Comparison of ENCODE assay signal across 1 cellular context in the genomic region with DNA sequence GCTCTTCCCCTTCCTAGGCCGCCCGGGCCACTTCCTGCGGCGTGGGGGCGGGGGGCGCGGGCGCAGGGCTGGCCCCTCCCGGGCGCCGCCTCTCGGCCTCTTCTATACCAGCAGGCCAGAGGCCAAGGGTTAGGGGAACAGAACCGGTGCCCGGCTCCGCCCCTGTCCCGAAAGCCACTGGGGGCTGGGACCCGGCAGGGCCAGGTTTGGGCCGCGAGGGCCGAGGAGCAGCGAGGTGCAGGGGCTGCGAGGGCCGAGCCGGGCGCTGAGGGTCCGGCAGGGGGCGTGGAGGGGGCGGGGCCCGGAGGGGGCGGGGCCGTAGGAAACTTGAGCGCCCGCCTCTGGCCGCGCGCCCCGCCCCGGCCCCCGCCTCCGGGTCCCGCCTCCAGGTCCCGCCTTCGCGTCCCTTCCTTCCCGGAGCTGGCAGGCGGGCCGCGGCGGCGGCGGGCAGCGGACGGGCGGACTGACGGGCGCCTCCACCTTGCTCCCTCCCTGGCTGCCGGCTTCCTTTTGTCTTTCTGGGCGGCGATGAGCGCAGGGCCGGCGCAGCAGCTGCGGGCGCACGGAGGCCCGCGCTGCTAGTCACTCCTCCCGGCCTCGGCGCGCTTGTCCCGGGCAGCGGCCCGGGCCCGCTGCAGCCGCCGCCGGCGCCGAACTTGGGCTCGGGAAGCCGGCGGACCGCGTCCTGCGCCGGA.
A peak's percentile ranks its signal among the peaks of the same experiment; 100 is the strongest.
TF ChIP-seq lines count a peak whose summit lies in the region.

A gene (plus strand): TSS at position 426 of the 695 bp plus-strand sequence. CDS start 116,854 bp downstream, outside the sequence.

TF ChIP-seq in HepG2, 621 proteins besides CTCF, POLR2A, EP300 and RAD21 (continued from another document and continues in another):
- TF ChIP-seq, protein P1, sequence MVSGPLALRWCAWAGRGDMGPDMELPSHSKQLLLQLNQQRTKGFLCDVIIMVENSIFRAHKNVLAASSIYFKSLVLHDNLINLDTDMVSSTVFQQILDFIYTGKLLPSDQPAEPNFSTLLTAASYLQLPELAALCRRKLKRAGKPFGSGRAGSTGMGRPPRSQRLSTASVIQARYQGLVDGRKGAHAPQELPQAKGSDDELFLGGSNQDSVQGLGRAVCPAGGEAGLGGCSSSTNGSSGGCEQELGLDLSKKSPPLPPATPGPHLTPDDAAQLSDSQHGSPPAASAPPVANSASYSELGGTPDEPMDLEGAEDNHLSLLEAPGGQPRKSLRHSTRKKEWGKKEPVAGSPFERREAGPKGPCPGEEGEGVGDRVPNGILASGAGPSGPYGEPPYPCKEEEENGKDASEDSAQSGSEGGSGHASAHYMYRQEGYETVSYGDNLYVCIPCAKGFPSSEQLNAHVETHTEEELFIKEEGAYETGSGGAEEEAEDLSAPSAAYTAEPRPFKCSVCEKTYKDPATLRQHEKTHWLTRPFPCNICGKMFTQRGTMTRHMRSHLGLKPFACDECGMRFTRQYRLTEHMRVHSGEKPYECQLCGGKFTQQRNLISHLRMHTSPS (CRISPR knock-in tag; IDR thresholded peaks at IDR 0.05; ENCODE audit: low read depth) = peak; percentile 59; the same call in 1 of the 2 replicates
- TF ChIP-seq, protein P2, sequence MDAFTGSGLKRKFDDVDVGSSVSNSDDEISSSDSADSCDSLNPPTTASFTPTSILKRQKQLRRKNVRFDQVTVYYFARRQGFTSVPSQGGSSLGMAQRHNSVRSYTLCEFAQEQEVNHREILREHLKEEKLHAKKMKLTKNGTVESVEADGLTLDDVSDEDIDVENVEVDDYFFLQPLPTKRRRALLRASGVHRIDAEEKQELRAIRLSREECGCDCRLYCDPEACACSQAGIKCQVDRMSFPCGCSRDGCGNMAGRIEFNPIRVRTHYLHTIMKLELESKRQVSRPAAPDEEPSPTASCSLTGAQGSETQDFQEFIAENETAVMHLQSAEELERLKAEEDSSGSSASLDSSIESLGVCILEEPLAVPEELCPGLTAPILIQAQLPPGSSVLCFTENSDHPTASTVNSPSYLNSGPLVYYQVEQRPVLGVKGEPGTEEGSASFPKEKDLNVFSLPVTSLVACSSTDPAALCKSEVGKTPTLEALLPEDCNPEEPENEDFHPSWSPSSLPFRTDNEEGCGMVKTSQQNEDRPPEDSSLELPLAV (CRISPR knock-in tag; conservative IDR thresholded peaks at IDR 0.05; ENCODE audit: low read depth) = no peak
- TF ChIP-seq TCF12 (IDR thresholded peaks at IDR 0.05) = no peak
- 0 out of 2 replicates have a peak, but pooled peaks have one; percentile 20 for TF ChIP-seq TCF12 (CRISPR knock-in tag; IDR thresholded peaks at IDR 0.05)
- TF ChIP-seq, protein P3, sequence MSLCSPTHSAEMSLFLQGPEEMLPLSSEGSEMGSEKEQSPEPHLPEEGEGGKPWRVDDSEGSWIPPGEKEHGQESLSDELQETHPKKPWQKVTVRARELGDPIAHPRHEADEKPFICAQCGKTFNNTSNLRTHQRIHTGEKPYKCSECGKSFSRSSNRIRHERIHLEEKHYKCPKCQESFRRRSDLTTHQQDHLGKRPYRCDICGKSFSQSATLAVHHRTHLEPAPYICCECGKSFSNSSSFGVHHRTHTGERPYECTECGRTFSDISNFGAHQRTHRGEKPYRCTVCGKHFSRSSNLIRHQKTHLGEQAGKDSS (CRISPR knock-in tag; IDR thresholded peaks at IDR 0.05; ENCODE audit: borderline replicate concordance, low read depth) = peak; percentile 72
- TF ChIP-seq, protein P4, sequence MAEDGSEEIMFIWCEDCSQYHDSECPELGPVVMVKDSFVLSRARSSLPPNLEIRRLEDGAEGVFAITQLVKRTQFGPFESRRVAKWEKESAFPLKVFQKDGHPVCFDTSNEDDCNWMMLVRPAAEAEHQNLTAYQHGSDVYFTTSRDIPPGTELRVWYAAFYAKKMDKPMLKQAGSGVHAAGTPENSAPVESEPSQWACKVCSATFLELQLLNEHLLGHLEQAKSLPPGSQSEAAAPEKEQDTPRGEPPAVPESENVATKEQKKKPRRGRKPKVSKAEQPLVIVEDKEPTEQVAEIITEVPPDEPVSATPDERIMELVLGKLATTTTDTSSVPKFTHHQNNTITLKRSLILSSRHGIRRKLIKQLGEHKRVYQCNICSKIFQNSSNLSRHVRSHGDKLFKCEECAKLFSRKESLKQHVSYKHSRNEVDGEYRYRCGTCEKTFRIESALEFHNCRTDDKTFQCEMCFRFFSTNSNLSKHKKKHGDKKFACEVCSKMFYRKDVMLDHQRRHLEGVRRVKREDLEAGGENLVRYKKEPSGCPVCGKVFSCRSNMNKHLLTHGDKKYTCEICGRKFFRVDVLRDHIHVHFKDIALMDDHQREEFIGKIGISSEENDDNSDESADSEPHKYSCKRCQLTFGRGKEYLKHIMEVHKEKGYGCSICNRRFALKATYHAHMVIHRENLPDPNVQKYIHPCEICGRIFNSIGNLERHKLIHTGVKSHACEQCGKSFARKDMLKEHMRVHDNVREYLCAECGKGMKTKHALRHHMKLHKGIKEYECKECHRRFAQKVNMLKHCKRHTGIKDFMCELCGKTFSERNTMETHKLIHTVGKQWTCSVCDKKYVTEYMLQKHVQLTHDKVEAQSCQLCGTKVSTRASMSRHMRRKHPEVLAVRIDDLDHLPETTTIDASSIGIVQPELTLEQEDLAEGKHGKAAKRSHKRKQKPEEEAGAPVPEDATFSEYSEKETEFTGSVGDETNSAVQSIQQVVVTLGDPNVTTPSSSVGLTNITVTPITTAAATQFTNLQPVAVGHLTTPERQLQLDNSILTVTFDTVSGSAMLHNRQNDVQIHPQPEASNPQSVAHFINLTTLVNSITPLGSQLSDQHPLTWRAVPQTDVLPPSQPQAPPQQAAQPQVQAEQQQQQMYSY (CRISPR knock-in tag; IDR thresholded peaks at IDR 0.05) = no peak
- TF ChIP-seq DR1 (CRISPR knock-in tag; IDR thresholded peaks at IDR 0.05) = peak; percentile 36; the same call in 1 of the 2 replicates
- peak; percentile 79 for TF ChIP-seq TAF15 (IDR thresholded peaks at IDR 0.05; ENCODE audit: low read depth, low read length, poor library complexity, severe bottlenecking)
- 0 out of 2 replicates have a peak, but pooled peaks have one; percentile 42 for TF ChIP-seq CBFB (CRISPR knock-in tag; IDR thresholded peaks at IDR 0.05)
- TF ChIP-seq, protein P5, sequence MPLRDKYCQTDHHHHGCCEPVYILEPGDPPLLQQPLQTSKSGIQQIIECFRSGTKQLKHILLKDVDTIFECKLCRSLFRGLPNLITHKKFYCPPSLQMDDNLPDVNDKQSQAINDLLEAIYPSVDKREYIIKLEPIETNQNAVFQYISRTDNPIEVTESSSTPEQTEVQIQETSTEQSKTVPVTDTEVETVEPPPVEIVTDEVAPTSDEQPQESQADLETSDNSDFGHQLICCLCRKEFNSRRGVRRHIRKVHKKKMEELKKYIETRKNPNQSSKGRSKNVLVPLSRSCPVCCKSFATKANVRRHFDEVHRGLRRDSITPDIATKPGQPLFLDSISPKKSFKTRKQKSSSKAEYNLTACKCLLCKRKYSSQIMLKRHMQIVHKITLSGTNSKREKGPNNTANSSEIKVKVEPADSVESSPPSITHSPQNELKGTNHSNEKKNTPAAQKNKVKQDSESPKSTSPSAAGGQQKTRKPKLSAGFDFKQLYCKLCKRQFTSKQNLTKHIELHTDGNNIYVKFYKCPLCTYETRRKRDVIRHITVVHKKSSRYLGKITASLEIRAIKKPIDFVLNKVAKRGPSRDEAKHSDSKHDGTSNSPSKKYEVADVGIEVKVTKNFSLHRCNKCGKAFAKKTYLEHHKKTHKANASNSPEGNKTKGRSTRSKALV (CRISPR knock-in tag; IDR thresholded peaks at IDR 0.05) = peak; percentile 33; the same call in 1 of the 2 replicates
- no peak for TF ChIP-seq ZBTB20 (CRISPR knock-in tag; IDR thresholded peaks at IDR 0.05; ENCODE audit: borderline replicate concordance, low read depth)
- TF ChIP-seq ZNF614 (CRISPR knock-in tag; IDR thresholded peaks at IDR 0.05; ENCODE audit: borderline replicate concordance) = 0 out of 2 replicates have a peak, but pooled peaks have one; percentile 32
- no peak for TF ChIP-seq ZNF234 (CRISPR knock-in tag; conservative IDR thresholded peaks at IDR 0.05)
- no peak for TF ChIP-seq JUND (CRISPR knock-in tag; IDR thresholded peaks at IDR 0.05)
- TF ChIP-seq, protein P6, sequence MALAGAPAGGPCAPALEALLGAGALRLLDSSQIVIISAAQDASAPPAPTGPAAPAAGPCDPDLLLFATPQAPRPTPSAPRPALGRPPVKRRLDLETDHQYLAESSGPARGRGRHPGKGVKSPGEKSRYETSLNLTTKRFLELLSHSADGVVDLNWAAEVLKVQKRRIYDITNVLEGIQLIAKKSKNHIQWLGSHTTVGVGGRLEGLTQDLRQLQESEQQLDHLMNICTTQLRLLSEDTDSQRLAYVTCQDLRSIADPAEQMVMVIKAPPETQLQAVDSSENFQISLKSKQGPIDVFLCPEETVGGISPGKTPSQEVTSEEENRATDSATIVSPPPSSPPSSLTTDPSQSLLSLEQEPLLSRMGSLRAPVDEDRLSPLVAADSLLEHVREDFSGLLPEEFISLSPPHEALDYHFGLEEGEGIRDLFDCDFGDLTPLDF (CRISPR knock-in tag; IDR thresholded peaks at IDR 0.05) = no peak
- peak; percentile 98 for TF ChIP-seq PHF21A (CRISPR knock-in tag; IDR thresholded peaks at IDR 0.05)
- TF ChIP-seq AHR (CRISPR knock-in tag; IDR thresholded peaks at IDR 0.05) = no peak
- TF ChIP-seq YY1 (IDR thresholded peaks at IDR 0.05; ENCODE audit: insufficient read depth, insufficient replicate concordance, low read depth, low read length) = peak; percentile 60
- no peak for TF ChIP-seq CENPX (CRISPR knock-in tag; IDR thresholded peaks at IDR 0.05)
- TF ChIP-seq FIP1L1 (IDR thresholded peaks at IDR 0.05; ENCODE audit: borderline replicate concordance, insufficient read depth, low read depth, low read length) = no peak
- TF ChIP-seq ZNF768 (CRISPR knock-in tag; IDR thresholded peaks at IDR 0.05) = no peak; the same call in 1 of the 2 replicates
- no peak for TF ChIP-seq RCOR2 (CRISPR knock-in tag; IDR thresholded peaks at IDR 0.05)
- peak; percentile 82 for TF ChIP-seq NR2C2 (CRISPR knock-in tag; IDR thresholded peaks at IDR 0.05; ENCODE audit: borderline replicate concordance)
- TF ChIP-seq HMG20A (CRISPR knock-in tag; IDR thresholded peaks at IDR 0.05; ENCODE audit: borderline replicate concordance) = peak; percentile 62; the same call in 1 of the 2 replicates
- no peak for TF ChIP-seq ZNF543 (CRISPR knock-in tag; IDR thresholded peaks at IDR 0.05)
- TF ChIP-seq ZNF567 (CRISPR knock-in tag; IDR thresholded peaks at IDR 0.05; ENCODE audit: borderline replicate concordance) = no peak
- no peak for TF ChIP-seq ZNF292 (CRISPR knock-in tag; IDR thresholded peaks at IDR 0.05; ENCODE audit: borderline replicate concordance, low read depth)
- TF ChIP-seq ZNF160 (CRISPR knock-in tag; IDR thresholded peaks at IDR 0.05) = no peak
- TF ChIP-seq ZNF572 (CRISPR knock-in tag; IDR thresholded peaks at IDR 0.05) = no peak
- TF ChIP-seq ZNF703 (CRISPR knock-in tag; IDR thresholded peaks at IDR 0.05; ENCODE audit: borderline replicate concordance) = no peak; the same call in 1 of the 2 replicates
- TF ChIP-seq, protein P7, sequence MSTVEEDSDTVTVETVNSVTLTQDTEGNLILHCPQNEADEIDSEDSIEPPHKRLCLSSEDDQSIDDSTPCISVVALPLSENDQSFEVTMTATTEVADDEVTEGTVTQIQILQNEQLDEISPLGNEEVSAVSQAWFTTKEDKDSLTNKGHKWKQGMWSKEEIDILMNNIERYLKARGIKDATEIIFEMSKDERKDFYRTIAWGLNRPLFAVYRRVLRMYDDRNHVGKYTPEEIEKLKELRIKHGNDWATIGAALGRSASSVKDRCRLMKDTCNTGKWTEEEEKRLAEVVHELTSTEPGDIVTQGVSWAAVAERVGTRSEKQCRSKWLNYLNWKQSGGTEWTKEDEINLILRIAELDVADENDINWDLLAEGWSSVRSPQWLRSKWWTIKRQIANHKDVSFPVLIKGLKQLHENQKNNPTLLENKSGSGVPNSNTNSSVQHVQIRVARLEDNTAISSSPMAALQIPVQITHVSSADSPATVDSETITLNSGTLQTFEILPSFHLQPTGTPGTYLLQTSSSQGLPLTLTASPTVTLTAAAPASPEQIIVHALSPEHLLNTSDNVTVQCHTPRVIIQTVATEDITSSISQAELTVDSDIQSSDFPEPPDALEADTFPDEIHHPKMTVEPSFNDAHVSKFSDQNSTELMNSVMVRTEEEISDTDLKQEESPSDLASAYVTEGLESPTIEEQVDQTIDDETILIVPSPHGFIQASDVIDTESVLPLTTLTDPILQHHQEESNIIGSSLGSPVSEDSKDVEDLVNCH (CRISPR knock-in tag; IDR thresholded peaks at IDR 0.05) = no peak
- TF ChIP-seq POLR2AphosphoS2 (IDR thresholded peaks at IDR 0.05; ENCODE audit: low read depth, low read length) = no peak
- TF ChIP-seq, protein P8, sequence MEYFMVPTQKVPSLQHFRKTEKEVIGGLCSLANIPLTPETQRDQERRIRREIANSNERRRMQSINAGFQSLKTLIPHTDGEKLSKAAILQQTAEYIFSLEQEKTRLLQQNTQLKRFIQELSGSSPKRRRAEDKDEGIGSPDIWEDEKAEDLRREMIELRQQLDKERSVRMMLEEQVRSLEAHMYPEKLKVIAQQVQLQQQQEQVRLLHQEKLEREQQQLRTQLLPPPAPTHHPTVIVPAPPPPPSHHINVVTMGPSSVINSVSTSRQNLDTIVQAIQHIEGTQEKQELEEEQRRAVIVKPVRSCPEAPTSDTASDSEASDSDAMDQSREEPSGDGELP (IDR thresholded peaks at IDR 0.05; ENCODE audit: borderline replicate concordance, low read depth) = peak; percentile 62; the same call in 1 of the 2 replicates
- peak; percentile 72; the same call in 1 of the 2 replicates for TF ChIP-seq THAP11 (CRISPR knock-in tag; IDR thresholded peaks at IDR 0.05)
- no peak for TF ChIP-seq ZNF652 (CRISPR knock-in tag; IDR thresholded peaks at IDR 0.05; ENCODE audit: borderline replicate concordance, low read depth)
- no peak for TF ChIP-seq HMG20B (CRISPR knock-in tag; conservative IDR thresholded peaks at IDR 0.05)
- TF ChIP-seq ZNF460 (CRISPR knock-in tag; IDR thresholded peaks at IDR 0.05; ENCODE audit: borderline replicate concordance) = no peak; the same call in 1 of the 2 replicates
- TF ChIP-seq NFE2 (CRISPR knock-in tag; IDR thresholded peaks at IDR 0.05) = no peak
- no peak for TF ChIP-seq MED8 (CRISPR knock-in tag; IDR thresholded peaks at IDR 0.05; ENCODE audit: insufficient replicate concordance)
- no peak for TF ChIP-seq ZNF101 (CRISPR knock-in tag; IDR thresholded peaks at IDR 0.05; ENCODE audit: borderline replicate concordance, low read depth)
- no peak for TF ChIP-seq RORA (CRISPR knock-in tag; IDR thresholded peaks at IDR 0.05)
- TF ChIP-seq, protein P9, sequence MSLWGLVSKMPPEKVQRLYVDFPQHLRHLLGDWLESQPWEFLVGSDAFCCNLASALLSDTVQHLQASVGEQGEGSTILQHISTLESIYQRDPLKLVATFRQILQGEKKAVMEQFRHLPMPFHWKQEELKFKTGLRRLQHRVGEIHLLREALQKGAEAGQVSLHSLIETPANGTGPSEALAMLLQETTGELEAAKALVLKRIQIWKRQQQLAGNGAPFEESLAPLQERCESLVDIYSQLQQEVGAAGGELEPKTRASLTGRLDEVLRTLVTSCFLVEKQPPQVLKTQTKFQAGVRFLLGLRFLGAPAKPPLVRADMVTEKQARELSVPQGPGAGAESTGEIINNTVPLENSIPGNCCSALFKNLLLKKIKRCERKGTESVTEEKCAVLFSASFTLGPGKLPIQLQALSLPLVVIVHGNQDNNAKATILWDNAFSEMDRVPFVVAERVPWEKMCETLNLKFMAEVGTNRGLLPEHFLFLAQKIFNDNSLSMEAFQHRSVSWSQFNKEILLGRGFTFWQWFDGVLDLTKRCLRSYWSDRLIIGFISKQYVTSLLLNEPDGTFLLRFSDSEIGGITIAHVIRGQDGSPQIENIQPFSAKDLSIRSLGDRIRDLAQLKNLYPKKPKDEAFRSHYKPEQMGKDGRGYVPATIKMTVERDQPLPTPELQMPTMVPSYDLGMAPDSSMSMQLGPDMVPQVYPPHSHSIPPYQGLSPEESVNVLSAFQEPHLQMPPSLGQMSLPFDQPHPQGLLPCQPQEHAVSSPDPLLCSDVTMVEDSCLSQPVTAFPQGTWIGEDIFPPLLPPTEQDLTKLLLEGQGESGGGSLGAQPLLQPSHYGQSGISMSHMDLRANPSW (CRISPR knock-in tag; IDR thresholded peaks at IDR 0.05; ENCODE audit: borderline replicate concordance) = no peak; the same call in 1 of the 2 replicates
- no peak for TF ChIP-seq ARID2 (CRISPR knock-in tag; IDR thresholded peaks at IDR 0.05; ENCODE audit: borderline replicate concordance)
